Comparison of ENCODE assay signal across 8 cellular contexts in the genomic region with DNA sequence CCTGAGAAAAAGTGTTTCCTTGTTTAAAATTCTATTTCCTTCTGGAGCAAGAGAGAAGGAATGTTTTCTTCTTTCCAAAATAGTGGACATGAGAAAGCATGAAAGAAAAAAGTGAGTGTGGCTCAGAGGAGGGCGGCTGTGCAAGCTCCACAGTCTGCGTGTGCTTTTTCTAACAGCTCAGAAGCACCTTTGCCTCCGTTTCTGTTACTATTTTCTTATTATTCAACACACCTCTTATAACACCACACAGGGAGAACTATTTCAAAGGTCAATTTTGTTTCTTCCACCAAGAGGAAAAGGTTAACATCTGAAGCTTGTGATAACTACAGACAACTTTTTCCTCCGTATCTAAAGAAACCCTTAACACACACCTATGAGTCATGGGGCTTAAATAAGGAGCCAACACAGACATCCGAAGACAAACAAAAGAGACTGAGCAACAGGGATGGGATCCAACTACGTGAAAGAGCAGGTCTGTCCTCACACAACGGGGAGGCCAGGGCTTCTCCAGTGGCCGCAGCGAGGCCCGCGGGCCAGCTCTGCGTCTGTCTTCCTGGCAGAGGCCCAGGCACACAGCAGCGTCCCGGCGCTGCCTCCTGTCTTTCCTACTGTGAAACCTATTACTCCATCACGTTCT. TPM values are rescaled to one million over a fixed set of nuclear protein-coding genes. Genes with fewer than 3 reads are reported as not detected.
A peak's percentile ranks its signal among the peaks of the same experiment; 100 is the strongest.
DNase-seq lines count a peak whose midpoint lies in the region; ATAC-seq and TF ChIP-seq lines count a peak whose summit lies in the region.

No MANE protein-coding gene starts in this region.

- H3K9me3 Mint-ChIP-seq in activated naive CD4-positive, alpha-beta T cell treated with anti-CD3 and anti-CD28 coated beads for 36 hours = no peaks in the 10 kb centered on the region
- H3K9me3 Mint-ChIP-seq in activated naive CD8-positive, alpha-beta T cell treated with anti-CD3 and anti-CD28 coated beads, Interleukin-2, amount 10 ng/mL, durations not matched to agents 7 days and 5 days = no peaks in the 10 kb centered on the region
- H3K9me3 Mint-ChIP-seq in stimulated activated naive CD8-positive, alpha-beta T cell treated with anti-CD3 and anti-CD28 coated beads, Interleukin-15, Interleukin-2, amounts not matched to agents 100 ng/mL and 50 ng/mL, for 24 hours = no peaks in the 10 kb centered on the region

- no peak overlapping the region for H3K4me3 Mint-ChIP-seq in activated naive CD4-positive, alpha-beta T cell treated with anti-CD3 and anti-CD28 coated beads for 36 hours
- H3K4me3 Mint-ChIP-seq in activated naive CD8-positive, alpha-beta T cell treated with anti-CD3 and anti-CD28 coated beads, Interleukin-2, amount 10 ng/mL, durations not matched to agents 7 days and 5 days = no peak overlapping the region
- peak overlapping the region; percentile 47 for H3K4me3 Mint-ChIP-seq in stimulated activated naive CD8-positive, alpha-beta T cell treated with anti-CD3 and anti-CD28 coated beads, Interleukin-15, Interleukin-2, amounts not matched to agents 100 ng/mL and 50 ng/mL, for 24 hours

- intact Hi-C loops in activated naive CD4-positive, alpha-beta T cell treated with anti-CD3 and anti-CD28 coated beads for 36 hours (cut with micrococcal nuclease) = no loop called here

- no peak for ATAC-seq in activated naive CD8-positive, alpha-beta T cell treated with anti-CD3 and anti-CD28 coated beads, Interleukin-2, amount 10 ng/mL, durations not matched to agents 7 days and 5 days (ENCODE audit: low read depth)
- ATAC-seq in HG02852 (IDR thresholded peaks at IDR 0.05; ENCODE audit: unreplicated experiment) = no peak
- ATAC-seq in HG02885 (IDR thresholded peaks at IDR 0.05; ENCODE audit: poor library complexity, unreplicated experiment) = no peak

- peaks cover 7% of the 10 kb centered on the region for H3K4me1 Mint-ChIP-seq in activated naive CD4-positive, alpha-beta T cell treated with anti-CD3 and anti-CD28 coated beads for 36 hours (ENCODE audit: low read depth)
- H3K4me1 Mint-ChIP-seq in activated naive CD8-positive, alpha-beta T cell treated with anti-CD3 and anti-CD28 coated beads, Interleukin-2, amount 10 ng/mL, durations not matched to agents 7 days and 5 days = peaks cover 7% of the 10 kb centered on the region
- H3K4me1 Mint-ChIP-seq in stimulated activated naive CD8-positive, alpha-beta T cell treated with anti-CD3 and anti-CD28 coated beads, Interleukin-15, Interleukin-2, amounts not matched to agents 100 ng/mL and 50 ng/mL, for 24 hours (ENCODE audit: low read depth) = peaks cover 24% of the 10 kb centered on the region

- in situ Hi-C loops in GM13976 (cut with MboI; ENCODE audit: low sequenced_read_pairs, unreplicated experiment) = no loop called here

- CTCF ChIA-PET in activated naive CD4-positive, alpha-beta T cell treated with anti-CD3 and anti-CD28 coated beads for 36 hours (lab: Charles Lee) = interaction anchor here (1.5 kb wide), 1 partner anchor 237 kb away, joined by 3 read pairs; no protein-coding TSS in a partner anchor

- TF ChIP-seq CTCF in GM13976 (IDR thresholded peaks at IDR 0.05; ENCODE audit: borderline replicate concordance, control extremely low read depth, extremely low read depth, insufficient read depth, missing control alignments) = no peak

- H3K27me3 Mint-ChIP-seq in activated naive CD4-positive, alpha-beta T cell treated with anti-CD3 and anti-CD28 coated beads for 36 hours (ENCODE audit: low read depth) = no peaks in the 10 kb centered on the region
- no peaks in the 10 kb centered on the region for H3K27me3 Mint-ChIP-seq in activated naive CD8-positive, alpha-beta T cell treated with anti-CD3 and anti-CD28 coated beads, Interleukin-2, amount 10 ng/mL, durations not matched to agents 7 days and 5 days
- no peaks in the 10 kb centered on the region for H3K27me3 Mint-ChIP-seq in stimulated activated naive CD8-positive, alpha-beta T cell treated with anti-CD3 and anti-CD28 coated beads, Interleukin-15, Interleukin-2, amounts not matched to agents 100 ng/mL and 50 ng/mL, for 24 hours

- H3K27ac Mint-ChIP-seq in activated naive CD4-positive, alpha-beta T cell treated with anti-CD3 and anti-CD28 coated beads for 36 hours = peak overlapping the region; percentile 27
- H3K27ac Mint-ChIP-seq in activated naive CD8-positive, alpha-beta T cell treated with anti-CD3 and anti-CD28 coated beads, Interleukin-2, amount 10 ng/mL, durations not matched to agents 7 days and 5 days = peak overlapping the region; percentile 5
- H3K27ac Mint-ChIP-seq in stimulated activated naive CD8-positive, alpha-beta T cell treated with anti-CD3 and anti-CD28 coated beads, Interleukin-15, Interleukin-2, amounts not matched to agents 100 ng/mL and 50 ng/mL, for 24 hours = peak overlapping the region; percentile 83

- POLR2A ChIA-PET in activated naive CD8-positive, alpha-beta T cell treated with anti-CD3 and anti-CD28 coated beads, Interleukin-2, amount 10 ng/mL, durations not matched to agents 7 days and 5 days (lab: Charles Lee) = no interaction called here

- DNase-seq in activated naive CD4-positive, alpha-beta T cell treated with anti-CD3 and anti-CD28 coated beads for 36 hours = no peak
- DNase-seq in activated naive CD4-positive, alpha-beta T cell treated with Interleukin-2 at 50 U/mL for 16 hours = no peak
- DNase-seq in activated naive CD8-positive, alpha-beta T cell treated with anti-CD3 and anti-CD28 coated beads, Interleukin-2, amount 10 ng/mL, durations not matched to agents 7 days and 5 days = no peak
- DNase-seq in glomerular visceral epithelial cell (ENCODE audit: extremely low spot score) (peak; percentile 39), GM13976 (ENCODE audit: low spot score) (no peak)

- peaks cover 30% of the 10 kb centered on the region for H3K36me3 Mint-ChIP-seq in activated naive CD4-positive, alpha-beta T cell treated with anti-CD3 and anti-CD28 coated beads for 36 hours (ENCODE audit: low read depth)
- peaks cover 19% of the 10 kb centered on the region for H3K36me3 Mint-ChIP-seq in activated naive CD8-positive, alpha-beta T cell treated with anti-CD3 and anti-CD28 coated beads, Interleukin-2, amount 10 ng/mL, durations not matched to agents 7 days and 5 days
- H3K36me3 Mint-ChIP-seq in stimulated activated naive CD8-positive, alpha-beta T cell treated with anti-CD3 and anti-CD28 coated beads, Interleukin-15, Interleukin-2, amounts not matched to agents 100 ng/mL and 50 ng/mL, for 24 hours (ENCODE audit: low read depth) = peaks cover 68% of the 10 kb centered on the region

RNA-seq across cellular contexts. Expression of a gene that starts 36.2 kb away (rescaled TPM):
- total RNA-seq in activated naive CD4-positive, alpha-beta T cell treated with anti-CD3 and anti-CD28 coated beads for 36 hours = 100 to 1,000 TPM; 145 to 149 TPM
- total RNA-seq in activated naive CD8-positive, alpha-beta T cell treated with anti-CD3 and anti-CD28 coated beads, Interleukin-2, amount 10 ng/mL, durations not matched to agents 7 days and 5 days = 100 to 1,000 TPM; 123 to 126 TPM

Comparison
In these comparisons a context has a peak if more than half of its experiments do, and no peak if none do; other contexts are left out.
1. H3K27ac Mint-ChIP-seq: peak in every context shown above with its lines; median percentile 83 in stimulated activated naive CD8-positive, alpha-beta T cell treated with anti-CD3 and anti-CD28 coated beads, Interleukin-15, Interleukin-2, amounts not matched to agents 100 ng/mL and 50 ng/mL, for 24 hours; 27 in activated naive CD4-positive, alpha-beta T cell treated with anti-CD3 and anti-CD28 coated beads for 36 hours; 5 in activated naive CD8-positive, alpha-beta T cell treated with anti-CD3 and anti-CD28 coated beads, Interleukin-2, amount 10 ng/mL, durations not matched to agents 7 days and 5 days.